12 cellular contexts compared by ENCODE assay signal in genomic region chr4:85783483-85783882, GRCh38.
A peak's percentile ranks its signal among the peaks of the same experiment; 100 is the strongest.
DNase-seq lines count a peak whose midpoint lies in the region; ATAC-seq, FAIRE-seq and TF ChIP-seq lines count a peak whose summit lies in the region.
"Had no signal": no experiment of that assay in that cellular context is flagged by ENCODE, and none has a peak within 500 bp of the region (broad histone marks: within the 10 kb centered on the region; RNA-seq: fewer than 3 reads in every experiment).

No MANE protein-coding gene starts in this region.

- FAIRE-seq in A549 (lab: Jason Lieb, UNC): no peak

- POLR2A ChIA-PET in A549 (lab: Yijun Ruan, JAX): no interaction called here

- H3K4me3 ChIP-seq in A549 (no peak overlapping the region), foreskin fibroblast (ENCODE audit: low read depth in 1 of 2, low read length in 2 of 2) (no peak overlapping the region)

- H3K4me1 ChIP-seq in A549: peaks cover 36% of the 10 kb centered on the region

- H3K4me2 ChIP-seq in A549: peak overlapping the region; percentile 24; the same call in 2 of the 3 replicates

- DNase-seq in A549 (ENCODE audit: low read depth in 1 of 2, low spot score in 1 of 2): no peak
- DNase-seq in RKO (ENCODE audit: low spot score): peak; percentile 38
- peak; percentile 89 to 90 for DNase-seq in foreskin fibroblast
- DNase-seq in DMS79 (lab: John Stamatoyannopoulos, UW): no peak
- no peak for DNase-seq in NCI-H1930 (lab: John Stamatoyannopoulos, UW)
- no peak for DNase-seq in occipital lobe (lab: John Stamatoyannopoulos, UW)
- DNase-seq: activated CD8-positive, alpha-beta memory T cell treated with anti-CD3 and anti-CD28 coated beads, Interleukin-2, amount 50 U/mL, for 48 hours; central memory CD4-positive, alpha-beta T cell; T-helper 1 cell had no signal

- TF ChIP-seq POLR2A in A549 (IDR thresholded peaks at IDR 0.05; ENCODE audit: low read length): no peak

- no peak for ATAC-seq in A549
- peak; percentile 29 for ATAC-seq in GM19438 (IDR thresholded peaks at IDR 0.05; ENCODE audit: low read depth, unreplicated experiment)
- no peak for ATAC-seq in GM21367 (IDR thresholded peaks at IDR 0.05; ENCODE audit: unreplicated experiment)

- TF ChIP-seq RAD21 in A549 (conservative IDR thresholded peaks at IDR 0.05 in 1 of 2, IDR thresholded peaks at IDR 0.05 in 1 of 2): no peak

- peak overlapping the region in 1 of 2 experiments; percentile 17; a peak in 1 of 6 replicates for H3K27ac ChIP-seq in A549
- H3K27ac ChIP-seq: neutrophil had no signal

- 42% methylated on average over 2 of the region's 2 CpGs for WGBS in A549 (ENCODE audit: missing lambda C conversion rate)

- TF ChIP-seq EP300 in A549 (IDR thresholded peaks at IDR 0.05): no peak

- TF ChIP-seq CTCF in A549 (IDR thresholded peaks at IDR 0.05): no peak
- no peak for TF ChIP-seq CTCF in foreskin fibroblast (IDR thresholded peaks at IDR 0.05; ENCODE audit: low read depth, low read length)

- CTCF ChIA-PET in A549 (lab: Yijun Ruan, JAX): interaction anchor here (1.4 kb wide), 1 partner anchor 13 kb away, joined by 3 read pairs; no protein-coding TSS in a partner anchor

- H3K9me3 ChIP-seq in A549: no peaks in the 10 kb centered on the region
- H3K9me3 ChIP-seq: neutrophil had no signal

TF ChIP-seq in A549, 52 proteins besides CTCF, POLR2A, EP300 and RAD21:
- TF ChIP-seq EHMT2 (IDR thresholded peaks at IDR 0.05; ENCODE audit: low read depth) (no peak), NFE2L2 (conservative IDR thresholded peaks at IDR 0.05; ENCODE audit: low read length) (no peak)
TF ChIP-seq in A549: peak in this region for 0.

Comparison
In these comparisons a context has a peak if more than half of its experiments do, and no peak if none do; other contexts are left out.
1. DNase-seq: peak in RKO (single experiment) and foreskin fibroblast (2 of 2); none in A549 (0 of 2), DMS79 (single experiment), NCI-H1930 (0 of 2) and occipital lobe (single experiment).